ENCODE assay signal across 9 cellular contexts in genomic region chr19:5308471-5309437, GRCh38. TPM values are rescaled to one million over a fixed set of nuclear protein-coding genes. Genes with fewer than 3 reads are reported as not detected.
DNase-seq lines count a peak whose midpoint lies in the region; ATAC-seq, FAIRE-seq and TF ChIP-seq lines count a peak whose summit lies in the region.
"Had no signal": no experiment of that assay in that cellular context is flagged by ENCODE, and none has a peak within 500 bp of the region (broad histone marks: within the 10 kb centered on the region; RNA-seq: fewer than 3 reads in every experiment).

No MANE protein-coding gene starts in this region.

- no peak for TF ChIP-seq CTCF in bronchial epithelial cell (IDR thresholded peaks at IDR 0.05; ENCODE audit: insufficient read depth, low read length, severe bottlenecking)

- H3K4me3 ChIP-seq in bronchial epithelial cell (ENCODE audit: low read depth, low read length), result peak overlapping the region; percentile 13
- H3K4me3 ChIP-seq in urinary bladder (ENCODE audit: low read depth, low read length), result no peak overlapping the region

- no peaks in the 10 kb centered on the region for H3K27me3 ChIP-seq in bronchial epithelial cell (ENCODE audit: control insufficient read depth, insufficient read depth, low read length)

- peak; percentile 78 for DNase-seq in NCI-H748 (lab: John Stamatoyannopoulos, UW; ENCODE audit: unreplicated experiment)
- DNase-seq in NCI-H748 treated with DMSO at 0.1 percent for 48 hours (lab: John Stamatoyannopoulos, UW), result no peak
- peak; percentile 78 for DNase-seq in bronchial epithelial cell (ENCODE audit: low read depth)
- DNase-seq in lung microvascular endothelial cell (ENCODE audit: low read depth in 2 of 2), result peak; percentile 55 to 91
- DNase-seq in activated gamma-delta T cell (lab: John Stamatoyannopoulos, UW), result no peak

- H3K27ac ChIP-seq in urinary bladder (ENCODE audit: low read depth), result peak overlapping the region; percentile 76
- H3K27ac ChIP-seq: neutrophil had no signal

- no peaks in the 10 kb centered on the region for H3K36me3 ChIP-seq in bronchial epithelial cell (ENCODE audit: control insufficient read depth, insufficient read depth, low read length)
- no peaks in the 10 kb centered on the region for H3K36me3 ChIP-seq in urinary bladder (ENCODE audit: insufficient read depth)
- H3K36me3 ChIP-seq: neutrophil had no signal

- no peaks in the 10 kb centered on the region for H3K4me1 ChIP-seq in urinary bladder (ENCODE audit: insufficient read depth)

- peak; percentile 13 for FAIRE-seq in bronchial epithelial cell (lab: Jason Lieb, UNC)

- ATAC-seq in GM21576 (IDR thresholded peaks at IDR 0.05; ENCODE audit: unreplicated experiment) (no peak), HG03097 (IDR thresholded peaks at IDR 0.05; ENCODE audit: low FRiP score, unreplicated experiment) (no peak)

- 23% methylated on average over 21 of the region's 21 CpGs for WGBS in urinary bladder

RNA-seq across cellular contexts. Expression of gene PTPRS, which starts 31.9 kb away (rescaled TPM):
- total RNA-seq in bronchial epithelial cell, result 7.4 and 10.3 TPM in 2 replicates
- total RNA-seq in lung microvascular endothelial cell, result 6.5 and 13.9 TPM in 2 replicates
- 95.0 TPM for total RNA-seq in urinary bladder
- polyA plus RNA-seq in urinary bladder, result 45.2 TPM

Comparison
In these comparisons a context has a peak if more than half of its experiments do, and no peak if none do; other contexts are left out.
1. DNase-seq: peak in NCI-H748 (single experiment), bronchial epithelial cell (single experiment) and lung microvascular endothelial cell (2 of 2); none in NCI-H748 treated with DMSO at 0.1 percent for 48 hours (single experiment) and activated gamma-delta T cell (single experiment).